In the genomic region with DNA sequence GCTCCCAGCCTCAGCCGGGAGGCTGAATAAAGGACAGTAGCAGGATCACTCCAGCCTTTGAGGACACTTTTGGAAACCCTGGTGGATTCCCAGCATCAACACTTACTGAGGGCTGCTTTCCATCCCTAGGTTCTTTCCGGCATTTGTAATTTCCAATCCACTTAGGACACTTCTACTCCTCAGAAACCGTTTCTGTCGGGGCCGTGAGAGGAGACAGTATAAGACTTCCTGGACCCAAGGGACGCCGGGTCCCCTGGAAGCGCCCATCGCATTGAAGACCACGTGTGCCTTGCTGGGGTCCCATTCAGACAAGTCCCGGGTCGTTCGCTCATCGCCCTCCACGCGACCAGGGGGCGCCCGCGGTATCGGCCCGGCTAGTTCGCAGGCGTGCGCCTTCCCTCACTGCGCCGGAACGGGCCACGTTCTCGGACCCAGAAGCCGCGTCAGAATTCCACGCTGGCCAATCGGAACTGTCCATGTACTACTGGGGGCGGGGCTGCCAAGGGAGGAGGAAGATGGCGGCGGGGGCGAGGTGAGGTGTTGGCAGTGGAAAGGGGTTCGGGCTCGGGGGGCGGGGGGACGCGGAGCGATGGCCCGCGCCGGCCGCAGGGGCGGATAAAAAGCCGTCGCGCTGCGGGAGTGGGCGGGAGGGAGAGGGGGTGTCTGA, we compare ENCODE assay signal across 1 cellular context.
A peak's percentile ranks its signal among the peaks of the same experiment; 100 is the strongest.
TF ChIP-seq lines count a peak whose summit lies in the region.

A gene (plus strand): TSS at position 479 of the 667 bp plus-strand sequence. CDS start 202 bp downstream, outside the sequence.

TF ChIP-seq in K562, 482 proteins besides CTCF, POLR2A, EP300 and RAD21 (continued from another document):
- TF ChIP-seq, protein P1, sequence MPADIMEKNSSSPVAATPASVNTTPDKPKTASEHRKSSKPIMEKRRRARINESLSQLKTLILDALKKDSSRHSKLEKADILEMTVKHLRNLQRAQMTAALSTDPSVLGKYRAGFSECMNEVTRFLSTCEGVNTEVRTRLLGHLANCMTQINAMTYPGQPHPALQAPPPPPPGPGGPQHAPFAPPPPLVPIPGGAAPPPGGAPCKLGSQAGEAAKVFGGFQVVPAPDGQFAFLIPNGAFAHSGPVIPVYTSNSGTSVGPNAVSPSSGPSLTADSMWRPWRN (IDR thresholded peaks at IDR 0.05; ENCODE audit: low read depth) = 0 out of 2 replicates have a peak, but pooled peaks have one; percentile 24
- TF ChIP-seq, protein P2, sequence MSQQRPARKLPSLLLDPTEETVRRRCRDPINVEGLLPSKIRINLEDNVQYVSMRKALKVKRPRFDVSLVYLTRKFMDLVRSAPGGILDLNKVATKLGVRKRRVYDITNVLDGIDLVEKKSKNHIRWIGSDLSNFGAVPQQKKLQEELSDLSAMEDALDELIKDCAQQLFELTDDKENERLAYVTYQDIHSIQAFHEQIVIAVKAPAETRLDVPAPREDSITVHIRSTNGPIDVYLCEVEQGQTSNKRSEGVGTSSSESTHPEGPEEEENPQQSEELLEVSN (IDR thresholded peaks at IDR 0.05; ENCODE audit: borderline replicate concordance in 1 of 2, extremely low read depth in 1 of 2, insufficient read depth in 1 of 2, insufficient read length in 1 of 2, low read depth in 1 of 2, low read length in 1 of 2, poor library complexity in 1 of 2, severe bottlenecking in 1 of 2) = peak; percentile 61 to 75
- TF ChIP-seq TAF7 (tag; IDR thresholded peaks at IDR 0.05) (peak; percentile 86), ZNF121 (CRISPR knock-in tag; conservative IDR thresholded peaks at IDR 0.05) (peak; percentile 72; the same call in 1 of the 2 replicates), ZBTB7A (IDR thresholded peaks at IDR 0.05; ENCODE audit: borderline replicate concordance, control insufficient read depth, low read depth, low read length) (peak; percentile 83; the same call in 1 of the 2 replicates), ASH1L (IDR thresholded peaks at IDR 0.05; ENCODE audit: borderline replicate concordance, low read depth, partially characterized antibody) (peak; percentile 30), SRSF9 (IDR thresholded peaks at IDR 0.05; ENCODE audit: borderline replicate concordance, low read depth, low read length) (no peak), EZH2 (IDR thresholded peaks at IDR 0.05; ENCODE audit: borderline replicate concordance, low read depth, low read length) (no peak), TOE1 (IDR thresholded peaks at IDR 0.05; ENCODE audit: borderline replicate concordance) (peak; percentile 87), TOE1 (CRISPR knock-in tag; IDR thresholded peaks at IDR 0.05; ENCODE audit: borderline replicate concordance, low read depth) (no peak), NR2C2 (CRISPR knock-in tag; IDR thresholded peaks at IDR 0.05) (peak; percentile 64; the same call in 1 of the 2 replicates), NR2C2 (tag; IDR thresholded peaks at IDR 0.05) (peak; percentile 47; the same call in 1 of the 2 replicates), ATF7 (IDR thresholded peaks at IDR 0.05) (peak; percentile 81), FOXK1 (CRISPR knock-in tag; IDR thresholded peaks at IDR 0.05; ENCODE audit: borderline replicate concordance) (0 out of 2 replicates have a peak, but pooled peaks have one; percentile 49), NELFE (IDR thresholded peaks at IDR 0.05; ENCODE audit: insufficient read depth, insufficient read length) (no peak), RNF2 (IDR thresholded peaks at IDR 0.05) (no peak; the same call in 1 of the 2 replicates), XRCC5 (IDR thresholded peaks at IDR 0.05; ENCODE audit: low read depth, low read length) (peak; percentile 78; the same call in 1 of the 2 replicates), CTBP1 (IDR thresholded peaks at IDR 0.05; ENCODE audit: borderline replicate concordance) (peak; percentile 68), TEAD1 (CRISPR knock-in tag; IDR thresholded peaks at IDR 0.05) (peak; percentile 50 to 88; a peak in 2 of 4 replicates), NR3C1 (CRISPR knock-in tag; IDR thresholded peaks at IDR 0.05) (no peak), SP2 (IDR thresholded peaks at IDR 0.05; ENCODE audit: extremely low read depth, low read depth, low read length, poor library complexity, severe bottlenecking) (peak; percentile 69), ETV1 (tag; conservative IDR thresholded peaks at IDR 0.05; ENCODE audit: low read depth) (0 out of 2 replicates have a peak, but pooled peaks have one; percentile 23), ZNF551 (CRISPR knock-in tag; IDR thresholded peaks at IDR 0.05) (no peak), PHF8 (IDR thresholded peaks at IDR 0.05; ENCODE audit: borderline replicate concordance, low read length) (peak; percentile 40; the same call in 1 of the 2 replicates), CREM (IDR thresholded peaks at IDR 0.05; ENCODE audit: low read depth) (peak; percentile 92), CHD4 (IDR thresholded peaks at IDR 0.05; ENCODE audit: insufficient read depth, insufficient replicate concordance, low read depth, low read length, poor library complexity, severe bottlenecking) (no peak), GTF2F1 (IDR thresholded peaks at IDR 0.05; ENCODE audit: low read depth, low read length) (peak; percentile 81; the same call in 1 of the 2 replicates), SUPT5H (IDR thresholded peaks at IDR 0.05) (peak; percentile 81), PHB2 (IDR thresholded peaks at IDR 0.05; ENCODE audit: low read depth) (no peak), NFIC (IDR thresholded peaks at IDR 0.05) (no peak)
- TF ChIP-seq, protein P3, sequence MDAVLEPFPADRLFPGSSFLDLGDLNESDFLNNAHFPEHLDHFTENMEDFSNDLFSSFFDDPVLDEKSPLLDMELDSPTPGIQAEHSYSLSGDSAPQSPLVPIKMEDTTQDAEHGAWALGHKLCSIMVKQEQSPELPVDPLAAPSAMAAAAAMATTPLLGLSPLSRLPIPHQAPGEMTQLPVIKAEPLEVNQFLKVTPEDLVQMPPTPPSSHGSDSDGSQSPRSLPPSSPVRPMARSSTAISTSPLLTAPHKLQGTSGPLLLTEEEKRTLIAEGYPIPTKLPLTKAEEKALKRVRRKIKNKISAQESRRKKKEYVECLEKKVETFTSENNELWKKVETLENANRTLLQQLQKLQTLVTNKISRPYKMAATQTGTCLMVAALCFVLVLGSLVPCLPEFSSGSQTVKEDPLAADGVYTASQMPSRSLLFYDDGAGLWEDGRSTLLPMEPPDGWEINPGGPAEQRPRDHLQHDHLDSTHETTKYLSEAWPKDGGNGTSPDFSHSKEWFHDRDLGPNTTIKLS (IDR thresholded peaks at IDR 0.05; ENCODE audit: borderline replicate concordance, low read depth) = peak; percentile 93
- TF ChIP-seq, protein P4, sequence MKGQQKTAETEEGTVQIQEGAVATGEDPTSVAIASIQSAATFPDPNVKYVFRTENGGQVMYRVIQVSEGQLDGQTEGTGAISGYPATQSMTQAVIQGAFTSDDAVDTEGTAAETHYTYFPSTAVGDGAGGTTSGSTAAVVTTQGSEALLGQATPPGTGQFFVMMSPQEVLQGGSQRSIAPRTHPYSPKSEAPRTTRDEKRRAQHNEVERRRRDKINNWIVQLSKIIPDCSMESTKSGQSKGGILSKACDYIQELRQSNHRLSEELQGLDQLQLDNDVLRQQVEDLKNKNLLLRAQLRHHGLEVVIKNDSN (CRISPR knock-in tag; IDR thresholded peaks at IDR 0.05) = peak; percentile 91
